In genomic region chr7:133330085-133330484, GRCh38 we compare ENCODE assay signal across 3 cellular contexts.
TF ChIP-seq lines count a peak whose summit lies in the region.

No MANE protein-coding gene starts in this region.

TF ChIP-seq in GM23338, 12 proteins besides CTCF, POLR2A, EP300 and RAD21 (continues in another document):
- TF ChIP-seq JUNB (IDR thresholded peaks at IDR 0.05; ENCODE audit: unreplicated experiment) (no peak), CREB1 (CRISPR knock-in tag; IDR thresholded peaks at IDR 0.05; ENCODE audit: low read depth) (no peak), EZH2 (IDR thresholded peaks at IDR 0.05; ENCODE audit: low read depth, unreplicated experiment) (no peak), NANOG (IDR thresholded peaks at IDR 0.05; ENCODE audit: borderline replicate concordance) (no peak), REST (IDR thresholded peaks at IDR 0.05; ENCODE audit: unreplicated experiment) (no peak), POLR2AphosphoS5 (IDR thresholded peaks at IDR 0.05; ENCODE audit: low read depth) (no peak), ZNF114 (CRISPR knock-in tag; IDR thresholded peaks at IDR 0.05) (no peak)

TF ChIP-seq in H1, 55 proteins besides CTCF, POLR2A, EP300 and RAD21:
- TF ChIP-seq HDAC2 (IDR thresholded peaks at IDR 0.05; ENCODE audit: borderline replicate concordance in 1 of 2, low read depth in 2 of 2, low read length in 2 of 2) = no peak
- TF ChIP-seq YY1 (IDR thresholded peaks at IDR 0.05; ENCODE audit: low read depth, low read length) = peak; percentile 63; the same call in 1 of the 2 replicates

TF ChIP-seq in HepG2, 621 proteins besides CTCF, POLR2A, EP300 and RAD21:
- TF ChIP-seq ZNF281 (CRISPR knock-in tag; IDR thresholded peaks at IDR 0.05; ENCODE audit: borderline replicate concordance) = peak; percentile 53; the same call in 1 of the 2 replicates
- 0 out of 2 replicates have a peak, but pooled peaks have one; percentile 17 for TF ChIP-seq HNRNPL (IDR thresholded peaks at IDR 0.05; ENCODE audit: low read depth, low read length)
- TF ChIP-seq ZNF878 (CRISPR knock-in tag; IDR thresholded peaks at IDR 0.05) = no peak
